In the genomic region with DNA sequence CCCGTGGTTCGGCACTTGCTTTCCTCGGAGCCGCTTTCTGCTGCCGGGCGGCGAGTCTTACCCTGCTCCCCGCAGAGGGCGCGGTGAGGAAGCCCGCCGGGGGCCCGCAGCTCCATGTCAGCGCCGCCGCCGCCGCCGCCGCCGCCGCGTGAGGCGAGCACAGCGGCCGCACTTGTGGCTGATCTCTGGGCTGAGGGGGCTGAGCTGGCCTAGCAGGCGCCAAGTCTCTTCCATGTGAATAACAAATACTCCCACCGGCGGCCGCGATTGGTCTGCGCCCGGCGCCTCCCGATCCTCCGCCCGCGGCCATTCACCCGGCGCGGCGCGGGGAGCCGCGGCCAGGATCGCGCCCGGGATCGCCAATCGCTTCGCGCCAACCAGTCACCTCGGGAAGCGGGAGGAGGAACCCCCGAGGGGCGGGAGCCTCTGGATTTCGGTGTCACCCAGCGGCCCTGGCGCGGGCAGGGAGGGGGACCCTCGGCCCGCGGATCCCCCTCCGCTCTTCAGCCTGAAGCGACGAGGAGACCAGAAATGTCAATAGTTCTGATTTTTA, we compare ENCODE assay signal across 8 cellular contexts. TPM values are rescaled to one million over a fixed set of nuclear protein-coding genes. Genes with fewer than 3 reads are reported as not detected.
A peak's percentile ranks its signal among the peaks of the same experiment; 100 is the strongest.
DNase-seq lines count a peak whose midpoint lies in the region; ATAC-seq, FAIRE-seq and TF ChIP-seq lines count a peak whose summit lies in the region.

A gene (minus strand): TSS at position 206 of the 553 bp plus-strand sequence.

- no peaks in the 10 kb centered on the region for H3K36me3 ChIP-seq in CD8-positive, alpha-beta memory T cell (ENCODE audit: insufficient read depth, low read length)

- peak within 1 kb of the TSS in 2 of 8 donors; percentile 27 to 55 for H3K27ac Mint-ChIP-seq in CD8-positive, alpha-beta memory T cell
- H3K27ac Mint-ChIP-seq in natural killer cell treated with Interleukin-12 subunit alpha and Interleukin-12 subunit beta and Interleukin-15 and Interleukin-18, amount 100 ng/mL, for 72 hours, result no peak within 1 kb of the TSS

- H3K4me3 Mint-ChIP-seq in CD8-positive, alpha-beta memory T cell, result peak within 1 kb of the TSS; percentile 83 to 96 (median 88)
- peak within 1 kb of the TSS; percentile 78 for H3K4me3 Mint-ChIP-seq in natural killer cell treated with Interleukin-12 subunit alpha and Interleukin-12 subunit beta and Interleukin-15 and Interleukin-18, amount 100 ng/mL, for 72 hours

- no peaks in the 10 kb centered on the region for H3K9me3 ChIP-seq in CD8-positive, alpha-beta memory T cell (ENCODE audit: low read length)

- peaks cover 0 to 2% (median 0%) of the 10 kb centered on the region in 3 donors for H3K36me3 Mint-ChIP-seq in CD8-positive, alpha-beta memory T cell
- H3K36me3 Mint-ChIP-seq in natural killer cell treated with Interleukin-12 subunit alpha and Interleukin-12 subunit beta and Interleukin-15 and Interleukin-18, amount 100 ng/mL, for 72 hours, result no peaks in the 10 kb centered on the region

- no peak for FAIRE-seq in HTR-8/SVneo (lab: Jason Lieb, UNC)

- peak in 1 of 5 donors; percentile 21 for DNase-seq in CD8-positive, alpha-beta memory T cell
- peak; percentile 10 for DNase-seq in NCI-H2029 treated with DMSO at 0.1 percent for 48 hours (lab: John Stamatoyannopoulos, UW)
- peak; percentile 31 to 42 for DNase-seq in activated T-cell treated with anti-CD3 and anti-CD28 coated beads, Interleukin-2, amount 50 U/mL, for 48 hours
- peak; percentile 11 for DNase-seq in fibroblast of villous mesenchyme (ENCODE audit: low read depth)
- DNase-seq in natural killer cell treated with Interleukin-12 subunit alpha and Interleukin-12 subunit beta and Interleukin-15 and Interleukin-18, amount 100 ng/mL, for 72 hours (ENCODE audit: low spot score), result no peak
- DNase-seq in HTR-8/SVneo (ENCODE audit: insufficient read length, low spot score), result no peak

- CTCF ChIA-PET in CD8-positive, alpha-beta memory T cell (lab: Charles Lee), result interaction anchor here (1.4 kb wide), 2 partner anchors 8 to 18 kb away, joined by 3 to 6 read pairs; no protein-coding TSS in a partner anchor

- peak within 1 kb of the TSS; percentile 59 for H3K4me3 ChIP-seq in CD8-positive, alpha-beta memory T cell (ENCODE audit: low read length)
- H3K4me3 ChIP-seq in fibroblast of villous mesenchyme (ENCODE audit: low read depth, low read length), result peak within 1 kb of the TSS; percentile 71

- peaks cover 14% of the 10 kb centered on the region for H3K4me1 ChIP-seq in CD8-positive, alpha-beta memory T cell (ENCODE audit: insufficient read depth, low read length)

- TF ChIP-seq CTCF in fibroblast of villous mesenchyme (IDR thresholded peaks at IDR 0.05; ENCODE audit: insufficient read depth, low read depth, low read length), result no peak

- H3K9me3 Mint-ChIP-seq in CD8-positive, alpha-beta memory T cell, result no peaks in the 10 kb centered on the region
- H3K9me3 Mint-ChIP-seq in natural killer cell treated with Interleukin-12 subunit alpha and Interleukin-12 subunit beta and Interleukin-15 and Interleukin-18, amount 100 ng/mL, for 72 hours, result no peaks in the 10 kb centered on the region

- peaks cover 33 to 81% of the 10 kb centered on the region in 2 donors for H3K27me3 Mint-ChIP-seq in CD8-positive, alpha-beta memory T cell
- H3K27me3 Mint-ChIP-seq in natural killer cell treated with Interleukin-12 subunit alpha and Interleukin-12 subunit beta and Interleukin-15 and Interleukin-18, amount 100 ng/mL, for 72 hours, result peaks cover 42 to 72% of the 10 kb centered on the region in 2 donors

- peaks cover 14 to 29% (median 26%) of the 10 kb centered on the region in 3 donors for H3K4me1 Mint-ChIP-seq in CD8-positive, alpha-beta memory T cell
- H3K4me1 Mint-ChIP-seq in natural killer cell treated with Interleukin-12 subunit alpha and Interleukin-12 subunit beta and Interleukin-15 and Interleukin-18, amount 100 ng/mL, for 72 hours (ENCODE audit: low read depth in 2 of 2), result peaks cover 6 to 7% of the 10 kb centered on the region in 2 donors

- H3K27ac ChIP-seq in CD8-positive, alpha-beta memory T cell (ENCODE audit: low read depth, low read length), result no peak within 1 kb of the TSS

- ATAC-seq in GM21515 (IDR thresholded peaks at IDR 0.05; ENCODE audit: unreplicated experiment), result peak; percentile 30
- ATAC-seq in natural killer cell treated with Interleukin-12 subunit alpha and Interleukin-12 subunit beta and Interleukin-15 and Interleukin-18, amount 100 ng/mL, for 72 hours, result peak; percentile 21 to 26
- ATAC-seq in HG03378 (IDR thresholded peaks at IDR 0.05; ENCODE audit: unreplicated experiment), result no peak

- POLR2A ChIA-PET in CD8-positive, alpha-beta memory T cell (lab: Charles Lee), result no interaction called here

- H3K27me3 ChIP-seq in CD8-positive, alpha-beta memory T cell (ENCODE audit: insufficient read depth, low read length, poor library complexity, severe bottlenecking), result peaks cover 43% of the 10 kb centered on the region

RNA-seq across cellular contexts. Expression of the gene that starts here (rescaled TPM):
- total RNA-seq in CD8-positive, alpha-beta memory T cell, result not detected
- polyA plus RNA-seq in CD8-positive, alpha-beta memory T cell, result not detected
- under 0.01 TPM in 1 of 2 replicates, not detected in the other for total RNA-seq in fibroblast of villous mesenchyme
- total RNA-seq in natural killer cell treated with Interleukin-12 subunit alpha and Interleukin-12 subunit beta and Interleukin-15 and Interleukin-18, amount 100 ng/mL, for 72 hours, result not detected

Comparison
In these comparisons a context has a peak if more than half of its experiments do, and no peak if none do; other contexts are left out.
1. Peak in DNase-seq and H3K4me3 ChIP-seq in fibroblast of villous mesenchyme; RNA of the gene not detected or under 1 TPM.
2. Peak in ATAC-seq in natural killer cell treated with Interleukin-12 subunit alpha and Interleukin-12 subunit beta and Interleukin-15 and Interleukin-18, amount 100 ng/mL, for 72 hours; RNA of the gene not detected or under 1 TPM.
3. DNase-seq: peak in NCI-H2029 treated with DMSO at 0.1 percent for 48 hours (single experiment) and activated T-cell treated with anti-CD3 and anti-CD28 coated beads, Interleukin-2, amount 50 U/mL, for 48 hours (2 of 2); none in natural killer cell treated with Interleukin-12 subunit alpha and Interleukin-12 subunit beta and Interleukin-15 and Interleukin-18, amount 100 ng/mL, for 72 hours (single experiment) and HTR-8/SVneo (single experiment).